In the genomic region with DNA sequence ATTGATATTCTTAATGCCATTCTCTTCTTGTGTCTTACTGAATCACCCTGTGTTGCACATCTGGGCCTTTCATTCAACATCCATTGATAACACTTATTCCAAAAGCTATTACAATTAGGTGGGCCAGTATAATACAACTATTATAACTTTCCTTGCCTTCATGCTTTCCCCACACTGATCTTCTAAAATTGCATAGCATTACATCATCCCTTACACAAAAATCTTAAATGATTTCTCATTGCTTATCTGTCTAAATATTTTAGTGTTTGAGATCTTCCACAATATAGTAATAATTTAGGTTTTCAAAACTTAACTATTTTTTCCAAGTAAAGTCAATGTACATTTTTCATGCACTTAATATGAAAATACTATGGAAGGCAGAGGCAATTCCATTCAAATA, we compare ENCODE assay signal across 14 cellular contexts.
DNase-seq lines count a peak whose midpoint lies in the region; ATAC-seq and TF ChIP-seq lines count a peak whose summit lies in the region.
"Had no signal": no experiment of that assay in that cellular context is flagged by ENCODE, and none has a peak within 500 bp of the region (broad histone marks: within the 10 kb centered on the region; RNA-seq: fewer than 3 reads in every experiment).

No MANE protein-coding gene starts in this region.

- no peak for DNase-seq in HCT116 (ENCODE audit: low read depth, low spot score)
- peak; percentile 28 for DNase-seq in NCI-H460 (ENCODE audit: extremely low read depth, low read depth)
- no peak for DNase-seq in stomach
- no peak for DNase-seq in NCI-H2171 treated with DMSO at 0.1 percent for 48 hours (lab: John Stamatoyannopoulos, UW)
- DNase-seq: C1 segment of cervical spinal cord; Calu3; CD4-positive, alpha-beta memory T cell; COR-L47; DMS153; DND-41; GOT3 had no signal

- no peaks in the 10 kb centered on the region for H3K9me3 ChIP-seq in HCT116 (ENCODE audit: control insufficient read depth in 1 of 2, insufficient read depth in 1 of 2, low read depth in 1 of 2, low read length in 2 of 2)
- no peaks in the 10 kb centered on the region for H3K9me3 ChIP-seq in SU-DHL-6 (ENCODE audit: insufficient read depth, low read length)
- no peaks in the 10 kb centered on the region for H3K9me3 ChIP-seq in stomach
- H3K9me3 ChIP-seq: HAP-1 had no signal

- no peak for ATAC-seq in HCT116
- ATAC-seq in GM18519 (IDR thresholded peaks at IDR 0.05; ENCODE audit: low FRiP score, unreplicated experiment) = no peak

- TF ChIP-seq POLR2A in HCT116 (IDR thresholded peaks at IDR 0.05; ENCODE audit: borderline replicate concordance, extremely low read depth, insufficient read depth, insufficient read length) (no peak), stomach (IDR thresholded peaks at IDR 0.05) (no peak)

- H3K9ac ChIP-seq in HCT116 (ENCODE audit: low read length) = no peak overlapping the region
- H3K9ac ChIP-seq in SU-DHL-6 (ENCODE audit: low read length) = no peak overlapping the region

- no peak for TF ChIP-seq EP300 in stomach (IDR thresholded peaks at IDR 0.05)

- H3K36me3 ChIP-seq in HCT116 (ENCODE audit: control insufficient read depth in 1 of 2, insufficient read depth in 2 of 2, low read length in 2 of 2) (no peaks in the 10 kb centered on the region), SU-DHL-6 (ENCODE audit: low read length) (no peaks in the 10 kb centered on the region), stomach (no peaks in the 10 kb centered on the region)
- H3K36me3 ChIP-seq: HAP-1 had no signal

- H3K4me2 ChIP-seq in HCT116 (ENCODE audit: low read length) (no peak overlapping the region), SU-DHL-6 (ENCODE audit: low read depth, low read length, poor library complexity, severe bottlenecking) (no peak overlapping the region)

- TF ChIP-seq CTCF in HCT116 (IDR thresholded peaks at IDR 0.05 in 2 of 3, conservative IDR thresholded peaks at IDR 0.05 in 1 of 3; ENCODE audit: borderline replicate concordance in 1 of 3, insufficient read depth in 1 of 3, low read depth in 2 of 3, low read length in 2 of 3) (no peak), SU-DHL-6 (IDR thresholded peaks at IDR 0.05; ENCODE audit: insufficient read depth, low read length, poor library complexity, severe bottlenecking) (no peak), stomach (IDR thresholded peaks at IDR 0.05) (no peak)

- POLR2A ChIA-PET in HCT116 (lab: Charles Lee) = no interaction called here

- H3K27me3 ChIP-seq in HCT116 (ENCODE audit: insufficient read depth, low read length) (no peaks in the 10 kb centered on the region), SU-DHL-6 (ENCODE audit: low read length) (no peaks in the 10 kb centered on the region), stomach (no peaks in the 10 kb centered on the region)

- H3K79me2 ChIP-seq in HCT116 (ENCODE audit: insufficient read depth, low read length) = no peaks in the 10 kb centered on the region
- H3K79me2 ChIP-seq in SU-DHL-6 (ENCODE audit: insufficient read depth, low read length) = no peaks in the 10 kb centered on the region

- H2AFZ ChIP-seq in HCT116 (ENCODE audit: low read depth, low read length, poor library complexity, severe bottlenecking) (no peak overlapping the region), SU-DHL-6 (ENCODE audit: low read depth, low read length, severe bottlenecking) (peak overlapping the region; percentile 87)

- H4K20me1 ChIP-seq in HCT116 (ENCODE audit: insufficient read depth) (no peaks in the 10 kb centered on the region), SU-DHL-6 (ENCODE audit: low read depth, low read length) (no peaks in the 10 kb centered on the region)

- no peak for TF ChIP-seq RAD21 in HCT116 (IDR thresholded peaks at IDR 0.05; ENCODE audit: low read depth)

- H3K27ac ChIP-seq in HCT116 (ENCODE audit: low read depth, low read length) (no peak overlapping the region), SU-DHL-6 (ENCODE audit: low read depth, low read length) (no peak overlapping the region), stomach (no peak overlapping the region)

- H3K4me1 ChIP-seq in HCT116 (ENCODE audit: control insufficient read depth in 1 of 2, insufficient read depth in 2 of 2, low read length in 2 of 2) = no peaks in the 10 kb centered on the region
- no peaks in the 10 kb centered on the region for H3K4me1 ChIP-seq in stomach
- H3K4me1 ChIP-seq: HAP-1 had no signal

- no TSS peak for BruUV-seq in HCT116 (replicated peaks; lab: Mats Ljungman, UMichigan)

- RAD21 ChIA-PET in HCT116 (lab: Charles Lee; ENCODE audit: low non-redundant PET in 1 of 2, low total read pairs in 2 of 2, uncharacterized antibody in 2 of 2, unreplicated experiment in 2 of 2) = no interaction called here

- intact Hi-C loops in HCT116 (cut with micrococcal nuclease) (no loop called here), stomach (cut with DNase I; ENCODE audit: low total_unique reads) (no loop called here)

- H3K9me2 ChIP-seq in HCT116 (ENCODE audit: insufficient read depth) = no peaks in the 10 kb centered on the region
- H3K9me2 ChIP-seq in SU-DHL-6 (replicated peaks; ENCODE audit: insufficient read depth, low read length) = no peaks in the 10 kb centered on the region

- H3K4me3 ChIP-seq in HCT116 (replicated peaks in 1 of 2; ENCODE audit: low read depth in 1 of 2, low read length in 2 of 2) (no peak overlapping the region), SU-DHL-6 (ENCODE audit: insufficient read depth, low read length, poor library complexity, severe bottlenecking) (no peak overlapping the region), stomach (no peak overlapping the region)
- H3K4me3 ChIP-seq: HAP-1 had no signal

- H3F3A ChIP-seq in SU-DHL-6 (ENCODE audit: insufficient read depth) = no peaks in the 10 kb centered on the region

- CTCF ChIA-PET in HCT116 (lab: Charles Lee) = no interaction called here

TF ChIP-seq in HCT116, 20 proteins besides CTCF, POLR2A, EP300 and RAD21:
- TF ChIP-seq, protein P1, sequence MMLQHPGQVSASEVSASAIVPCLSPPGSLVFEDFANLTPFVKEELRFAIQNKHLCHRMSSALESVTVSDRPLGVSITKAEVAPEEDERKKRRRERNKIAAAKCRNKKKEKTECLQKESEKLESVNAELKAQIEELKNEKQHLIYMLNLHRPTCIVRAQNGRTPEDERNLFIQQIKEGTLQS (IDR thresholded peaks at IDR 0.05) = no peak
- TF ChIP-seq CEBPB (IDR thresholded peaks at IDR 0.05; ENCODE audit: low read depth) = peak; percentile 35; the same call in 1 of the 2 replicates
TF ChIP-seq in HCT116: peak in this region for 1.
